Comparison of ENCODE assay signal across 1 cellular context in genomic region chr9:137236936-137237421, GRCh38.
TF ChIP-seq lines count a peak whose summit lies in the region.

No MANE protein-coding gene starts in this region.

TF ChIP-seq in H1, 55 proteins besides CTCF, POLR2A, EP300 and RAD21:
- TF ChIP-seq CTBP2 (IDR thresholded peaks at IDR 0.05; ENCODE audit: borderline replicate concordance, insufficient read depth, insufficient read length, low read length) = no peak
- 0 out of 2 replicates have a peak, but pooled peaks have one; percentile 36 for TF ChIP-seq RBBP5 (IDR thresholded peaks at IDR 0.05; ENCODE audit: borderline replicate concordance, low read depth, low read length)
